20 cellular contexts compared by ENCODE assay signal in genomic region chr5:126395627-126396026, GRCh38. TPM values are rescaled to one million over a fixed set of nuclear protein-coding genes. Genes with fewer than 3 reads are reported as not detected.
DNase-seq lines count a peak whose midpoint lies in the region; ATAC-seq, FAIRE-seq and TF ChIP-seq lines count a peak whose summit lies in the region.
"Had no signal": no experiment of that assay in that cellular context is flagged by ENCODE, and none has a peak within 500 bp of the region (broad histone marks: within the 10 kb centered on the region; RNA-seq: fewer than 3 reads in every experiment).

No MANE protein-coding gene starts in this region.

- H3K36me3 ChIP-seq in GM23248 (ENCODE audit: low read depth) = peaks cover 2% of the 10 kb centered on the region; the same call in 1 of the 2 replicates
- H3K36me3 ChIP-seq in osteoblast (ENCODE audit: insufficient read depth, low read length) = no peaks in the 10 kb centered on the region
- H3K36me3 ChIP-seq in heart left ventricle = no peaks in the 10 kb centered on the region
- no peaks in the 10 kb centered on the region for H3K36me3 ChIP-seq in kidney (ENCODE audit: control insufficient read depth in 1 of 2, insufficient read depth in 2 of 2, low read length in 2 of 2)
- H3K36me3 ChIP-seq: BLaER1 treated with 17β-estradiol and CSF1 and Interleukin-3, amounts not matched to agents 10 nM and 100 nM had no signal

- ATAC-seq in heart left ventricle = no peak
- ATAC-seq in HG02798 (IDR thresholded peaks at IDR 0.05; ENCODE audit: poor library complexity, unreplicated experiment) = no peak
- no peak for ATAC-seq in GM18520 (IDR thresholded peaks at IDR 0.05; ENCODE audit: unreplicated experiment)
- ATAC-seq: CD8-positive, alpha-beta T cell; HCT116; PC-3 had no signal

- WGBS in GM23248 (ENCODE audit: low coverage in 1 of 2, low lambda C conversion rate in 2 of 2, missing lambda C conversion rate in 2 of 2), 2 experiments = 92 to 96% methylated on average over 4 of the region's 4 CpGs
- WGBS in heart left ventricle, 4 donors = 87 to 91% (median 89%) methylated on average over 4 of the region's 4 CpGs

- no peaks in the 10 kb centered on the region for H3K27me3 ChIP-seq in GM23248 (replicated peaks; ENCODE audit: insufficient read depth)
- H3K27me3 ChIP-seq in osteoblast (ENCODE audit: insufficient read depth, low read length) = no peaks in the 10 kb centered on the region
- H3K27me3 ChIP-seq in heart left ventricle = no peaks in the 10 kb centered on the region
- H3K27me3 ChIP-seq: BLaER1 treated with 17β-estradiol and CSF1 and Interleukin-3, amounts not matched to agents 10 nM and 100 nM had no signal

- no peaks in the 10 kb centered on the region for H3K79me2 ChIP-seq in GM23248 (ENCODE audit: insufficient read depth)
- H3K79me2 ChIP-seq in osteoblast (ENCODE audit: insufficient read depth, low read length) = no peaks in the 10 kb centered on the region

- no peaks in the 10 kb centered on the region for H3K9me2 ChIP-seq in GM23248 (ENCODE audit: insufficient read depth)

- peak overlapping the region; percentile 61 for H2AFZ ChIP-seq in GM23248
- H2AFZ ChIP-seq in osteoblast (ENCODE audit: low read length) = no peak overlapping the region

- peaks cover 13% of the 10 kb centered on the region; the same call in 1 of the 2 replicates for H3F3A ChIP-seq in GM23248 (ENCODE audit: insufficient read depth)

- FAIRE-seq in kidney (lab: Jason Lieb, UNC) = no peak

- intact Hi-C loops in heart left ventricle (cut with DNase I) = no loop called here
- intact Hi-C loops in kidney (cut with DNase I) = no loop called here

- TF ChIP-seq POLR2A in heart left ventricle (IDR thresholded peaks at IDR 0.05) = no peak

- no peak for DNase-seq in GM23248
- DNase-seq in NCI-H69 (lab: John Stamatoyannopoulos, UW) = peak; percentile 54
- no peak for DNase-seq in epithelial cell of prostate (ENCODE audit: low read depth, low spot score)
- DNase-seq in osteoblast (ENCODE audit: insufficient read length, low spot score, missing footprints) = no peak
- no peak for DNase-seq in heart left ventricle
- DNase-seq in kidney = no peak
- DNase-seq: Calu3; CD8-positive, alpha-beta T cell; DMS53; NCI-H1417 treated with DMSO at 0.1 percent for 48 hours; NCI-H187 treated with DMSO at 0.1 percent for 48 hours; NCI-H524; PC-3; SW 1271 had no signal

- in situ Hi-C loops in GM23248 (cut with MboI) = no loop called here

- TF ChIP-seq CTCF in osteoblast (IDR thresholded peaks at IDR 0.05; ENCODE audit: extremely low read depth, low read depth, low read length) (no peak), heart left ventricle (IDR thresholded peaks at IDR 0.05) (no peak), kidney (IDR thresholded peaks at IDR 0.05; ENCODE audit: borderline replicate concordance, extremely low read depth, insufficient read depth) (no peak)

- H3K9ac ChIP-seq in GM23248 = no peak overlapping the region
- H3K9ac ChIP-seq in kidney (ENCODE audit: low read length in 2 of 2) = no peak overlapping the region
- H3K9ac ChIP-seq: BLaER1 treated with 17β-estradiol and CSF1 and Interleukin-3, amounts not matched to agents 10 nM and 100 nM; KMS-11 had no signal

- H3K4me1 ChIP-seq in GM23248 (ENCODE audit: insufficient read depth) (peaks cover 23% of the 10 kb centered on the region), osteoblast (ENCODE audit: insufficient read depth, low read length) (peaks cover 3% of the 10 kb centered on the region), heart left ventricle (no peaks in the 10 kb centered on the region), kidney (ENCODE audit: control insufficient read depth in 1 of 2, insufficient read depth in 1 of 2, low read depth in 1 of 2, low read length in 2 of 2) (peaks cover 0 to 4% of the 10 kb centered on the region in 2 donors)
- H3K4me1 ChIP-seq: BLaER1 treated with 17β-estradiol and CSF1 and Interleukin-3, amounts not matched to agents 10 nM and 100 nM had no signal

- H3K4me3 ChIP-seq in GM23248 (no peak overlapping the region), osteoblast (ENCODE audit: insufficient read depth, low read length) (no peak overlapping the region), heart left ventricle (no peak overlapping the region), kidney (ENCODE audit: low read length in 2 of 2) (no peak overlapping the region)
- H3K4me3 ChIP-seq: BLaER1 treated with 17β-estradiol and CSF1 and Interleukin-3, amounts not matched to agents 10 nM and 100 nM had no signal

- H4K20me1 ChIP-seq in GM23248 (ENCODE audit: insufficient read depth) = no peaks in the 10 kb centered on the region
- H4K20me1 ChIP-seq in osteoblast (ENCODE audit: insufficient read depth, low read length) = no peaks in the 10 kb centered on the region
- H4K20me1 ChIP-seq: BLaER1 treated with 17β-estradiol and CSF1 and Interleukin-3, amounts not matched to agents 10 nM and 100 nM had no signal

- H3K9me3 ChIP-seq in GM23248 (ENCODE audit: low read depth) (no peaks in the 10 kb centered on the region), osteoblast (ENCODE audit: low read depth, low read length) (no peaks in the 10 kb centered on the region), heart left ventricle (peaks cover 0 to 20% (median 13%) of the 10 kb centered on the region in 12 donors), kidney (ENCODE audit: control insufficient read depth in 1 of 2, low read length in 2 of 2) (peaks cover 0 to 3% of the 10 kb centered on the region in 2 donors)

- peak overlapping the region; percentile 11 for H3K4me2 ChIP-seq in GM23248 (ENCODE audit: unreplicated experiment)
- no peak overlapping the region for H3K4me2 ChIP-seq in osteoblast (ENCODE audit: insufficient read depth, low read length)
- H3K4me2 ChIP-seq: BLaER1 treated with 17β-estradiol and CSF1 and Interleukin-3, amounts not matched to agents 10 nM and 100 nM; KMS-11 had no signal

- peak overlapping the region; percentile 41; the same call in 1 of the 2 replicates for H3K27ac ChIP-seq in GM23248
- peak overlapping the region; percentile 57 for H3K27ac ChIP-seq in epithelial cell of prostate
- H3K27ac ChIP-seq in osteoblast (ENCODE audit: low read depth, low read length) = peak overlapping the region; percentile 49
- H3K27ac ChIP-seq in heart left ventricle = no peak overlapping the region
- H3K27ac ChIP-seq in kidney (ENCODE audit: low read depth in 2 of 2, low read length in 2 of 2) = no peak overlapping the region
- H3K27ac ChIP-seq: BLaER1 treated with 17β-estradiol and CSF1 and Interleukin-3, amounts not matched to agents 10 nM and 100 nM; KMS-11; RWPE1 had no signal

RNA-seq across cellular contexts. Expression of gene GRAMD2B, which starts 27.6 kb away (rescaled TPM):
- 88.5 and 90.4 TPM in 2 replicates for total RNA-seq in GM23248 (2014; rRNA removed; shearing (Covaris generic))
- polyA plus RNA-seq in GM23248 (2016; fragmentation: Nextera tagmentation; extraction: Ambion mirVana) (128 and 129 TPM in 2 replicates), heart left ventricle (10 to 100 TPM in 1 of 2 donors, 1 to 10 TPM in 1; 7.4 to 19.8 TPM), kidney (ENCODE audit: insufficient read depth, low read depth, low replicate concordance) (18.4 TPM)
- total RNA-seq in osteoblast (89.8 and 94.6 TPM in 2 replicates), heart left ventricle (10 to 100 TPM; 28.2 to 50.4 (median 37.0) TPM), kidney (38.5 TPM)

Comparison
In these comparisons a context has a peak if more than half of its experiments do, and no peak if none do; other contexts are left out.
1. H3K27ac ChIP-seq: peak in GM23248 (single experiment), epithelial cell of prostate (single experiment) and osteoblast (single experiment); none in heart left ventricle (0 of 12) and kidney (0 of 2).